ENCODE assay signal across 8 cellular contexts in the genomic region with DNA sequence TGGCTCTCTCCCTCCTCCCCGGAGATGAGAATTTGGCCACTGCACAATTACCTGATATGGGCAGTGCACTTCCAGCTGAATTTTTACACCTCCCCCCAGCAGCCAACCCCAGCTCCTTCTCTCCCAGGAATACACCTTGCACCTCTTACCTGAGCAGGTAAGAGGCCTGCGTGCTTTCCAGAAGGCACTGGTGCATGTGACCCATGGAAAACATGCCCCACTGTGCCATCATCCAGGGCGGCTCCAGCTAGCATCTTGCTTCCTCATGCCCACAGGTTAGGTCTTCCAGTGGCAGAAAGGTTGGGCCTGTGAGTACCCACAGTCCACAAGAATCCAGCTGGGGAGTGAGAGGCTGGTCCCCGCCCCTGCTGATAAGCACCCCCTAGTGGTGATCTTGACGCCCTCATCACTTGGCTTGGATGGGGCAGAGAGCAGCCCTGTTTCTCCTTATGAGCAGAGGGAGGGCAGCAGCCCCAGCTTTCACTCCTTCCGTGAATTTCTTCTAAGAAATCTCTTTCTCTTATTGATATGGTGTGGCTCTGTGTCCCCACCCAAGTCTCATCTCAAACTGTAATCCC. TPM values are rescaled to one million over a fixed set of nuclear protein-coding genes. Genes with fewer than 3 reads are reported as not detected.
DNase-seq lines count a peak whose midpoint lies in the region; ATAC-seq and TF ChIP-seq lines count a peak whose summit lies in the region.

No MANE protein-coding gene starts in this region.

- no peak overlapping the region for H3K27ac ChIP-seq in KMS-11

- no peaks in the 10 kb centered on the region for H3K4me1 ChIP-seq in KMS-11 (ENCODE audit: low read depth, poor library complexity, severe bottlenecking)

- no peak overlapping the region for H3K4me2 ChIP-seq in KMS-11

- H3K79me2 ChIP-seq in KMS-11 (ENCODE audit: insufficient read depth, low read depth), result no peaks in the 10 kb centered on the region

- no peaks in the 10 kb centered on the region for H3K36me3 ChIP-seq in KMS-11 (ENCODE audit: insufficient read depth)

- peak; percentile 45; the same call in 1 of the 2 replicates for TF ChIP-seq CTCF in KMS-11 (conservative IDR thresholded peaks at IDR 0.05; ENCODE audit: low read depth, low read length)
- peak; percentile 50 for TF ChIP-seq CTCF in fibroblast of villous mesenchyme (IDR thresholded peaks at IDR 0.05; ENCODE audit: insufficient read depth, low read depth, low read length)

- H2AFZ ChIP-seq in KMS-11 (ENCODE audit: low read depth), result no peak overlapping the region

- H3K9ac ChIP-seq in KMS-11, result no peak overlapping the region

- no peak overlapping the region for H3K4me3 ChIP-seq in KMS-11 (IDR thresholded peaks at IDR 0.05; ENCODE audit: insufficient read depth, low read depth, low read length)
- H3K4me3 ChIP-seq in fibroblast of villous mesenchyme (ENCODE audit: low read depth, low read length), result no peak overlapping the region

- no peaks in the 10 kb centered on the region for H3K27me3 ChIP-seq in KMS-11 (ENCODE audit: insufficient read depth, low read depth)

- DNase-seq in NCI-H82 (lab: John Stamatoyannopoulos, UW) (peak; percentile 31), NCI-H82 treated with DMSO at 0.1 percent for 48 hours (lab: John Stamatoyannopoulos, UW; ENCODE audit: unreplicated experiment) (no peak), fibroblast of villous mesenchyme (ENCODE audit: low read depth) (peak; percentile 11), NCI-H526 treated with DMSO at 0.1 percent for 48 hours (lab: John Stamatoyannopoulos, UW) (no peak)
- DNase-seq in activated CD4-positive, alpha-beta T cell treated with anti-CD3 and anti-CD28 coated beads, Interleukin-2, amount 50 U/mL, for 48 hours, result peak; percentile 36 to 60
- peak in 2 of 3 donors; percentile 16 to 27 for DNase-seq in stimulated activated CD4-positive, alpha-beta T cell treated with anti-CD3 and anti-CD28 coated beads, TNF-alpha, amount 100 ng/mL, for 48 hours (ENCODE audit: low read depth in 3 of 3)

- no peaks in the 10 kb centered on the region for H4K20me1 ChIP-seq in KMS-11 (ENCODE audit: insufficient read depth)

- no peak for ATAC-seq in HG03457 (IDR thresholded peaks at IDR 0.05; ENCODE audit: unreplicated experiment)

RNA-seq across cellular contexts. Expression of a gene that starts 57.8 kb away (rescaled TPM):
- total RNA-seq in fibroblast of villous mesenchyme, result 0.32 and 0.43 TPM in 2 replicates

Comparison
In these comparisons a context has a peak if more than half of its experiments do, and no peak if none do; other contexts are left out.
1. DNase-seq: peak in NCI-H82 (single experiment), activated CD4-positive, alpha-beta T cell treated with anti-CD3 and anti-CD28 coated beads, Interleukin-2, amount 50 U/mL, for 48 hours (2 of 2), fibroblast of villous mesenchyme (single experiment) and stimulated activated CD4-positive, alpha-beta T cell treated with anti-CD3 and anti-CD28 coated beads, TNF-alpha, amount 100 ng/mL, for 48 hours (2 of 3); none in NCI-H82 treated with DMSO at 0.1 percent for 48 hours (single experiment) and NCI-H526 treated with DMSO at 0.1 percent for 48 hours (single experiment).